Comparison of ENCODE assay signal across 1 cellular context in genomic region chr10:93481931-93482834, GRCh38.
TF ChIP-seq lines count a peak whose summit lies in the region.

Gene MYOF (minus strand): TSS chr10:93482334. CDS start chr10:93482194, 140 bp downstream.

TF ChIP-seq in GM23338, 12 proteins besides CTCF, POLR2A, EP300 and RAD21 (continued from another document):
- TF ChIP-seq REST (IDR thresholded peaks at IDR 0.05; ENCODE audit: unreplicated experiment) (no peak), NANOG (IDR thresholded peaks at IDR 0.05; ENCODE audit: borderline replicate concordance) (no peak), ZNF331 (CRISPR knock-in tag; IDR thresholded peaks at IDR 0.05; ENCODE audit: low read depth) (no peak), EZH2 (IDR thresholded peaks at IDR 0.05; ENCODE audit: low read depth, unreplicated experiment) (no peak), ZNF114 (CRISPR knock-in tag; IDR thresholded peaks at IDR 0.05) (no peak)
